In genomic region chr12:59084758-59085383, GRCh38 we compare ENCODE assay signal across 10 cellular contexts.
DNase-seq lines count a peak whose midpoint lies in the region; TF ChIP-seq lines count a peak whose summit lies in the region.
"Had no signal": no experiment of that assay in that cellular context is flagged by ENCODE, and none has a peak within 500 bp of the region (broad histone marks: within the 10 kb centered on the region; RNA-seq: fewer than 3 reads in every experiment).

No MANE protein-coding gene starts in this region.

- WGBS in ectodermal cell, 2 experiments, result 25 to 35% methylated on average over 11 of the region's 11 CpGs

- DNase-seq in AG09309 (ENCODE audit: low read depth) (peak; percentile 44), NCI-H146 treated with DMSO at 0.1 percent for 48 hours (lab: John Stamatoyannopoulos, UW; ENCODE audit: unreplicated experiment) (peak; percentile 90), nephron progenitor cell (peak; percentile 70), Karpas-422 (no peak), SKM-1 treated with dmso at 0.1 percent for 144 hours (lab: John Stamatoyannopoulos, UW; ENCODE audit: unreplicated experiment) (no peak), HAP-1 (ENCODE audit: low spot score in 2 of 2) (no peak), DMS79 treated with DMSO at 0.1 percent for 48 hours (lab: John Stamatoyannopoulos, UW) (no peak)
- DNase-seq: naive B cell had no signal

- H3K9me2 ChIP-seq in Karpas-422 (replicated peaks; ENCODE audit: insufficient read depth, low read length), result no peaks in the 10 kb centered on the region

- no peaks in the 10 kb centered on the region for H3K9me3 ChIP-seq in ectodermal cell (ENCODE audit: control insufficient read depth, low read length)
- no peaks in the 10 kb centered on the region for H3K9me3 ChIP-seq in Karpas-422 (ENCODE audit: low read length)
- no peaks in the 10 kb centered on the region for H3K9me3 ChIP-seq in HAP-1

- H3K4me3 Mint-ChIP-seq in nephron progenitor cell, result peak overlapping the region; percentile 71
- H3K4me3 Mint-ChIP-seq: naive B cell; T-helper 1 cell treated with Interleukin-12 subunit alpha and Interleukin-12 subunit beta and Interleukin-4 antibody, amounts not matched to agents 30 μg/mL and 1 μg/mL, for 36 hours had no signal

- TF ChIP-seq CTCF in AG09309 (IDR thresholded peaks at IDR 0.05; ENCODE audit: control insufficient read depth, insufficient read depth, low read depth, low read length, missing control alignments) (peak; percentile 8), nephron progenitor cell (IDR thresholded peaks at IDR 0.05) (no peak)

- H3K9ac ChIP-seq in Karpas-422 (ENCODE audit: low read length), result no peak overlapping the region

- H3K4me2 ChIP-seq in Karpas-422 (ENCODE audit: low read depth, low read length, poor library complexity, severe bottlenecking), result no peak overlapping the region

- H3K27me3 ChIP-seq in ectodermal cell (ENCODE audit: control insufficient read depth, insufficient read depth, low read length, poor library complexity, severe bottlenecking) (no peaks in the 10 kb centered on the region), Karpas-422 (ENCODE audit: low read length) (no peaks in the 10 kb centered on the region), HAP-1 (ENCODE audit: low read depth) (no peaks in the 10 kb centered on the region)

- peaks cover 32% of the 10 kb centered on the region for H3K4me1 ChIP-seq in ectodermal cell (ENCODE audit: control insufficient read depth, insufficient read depth, low read length)
- H3K4me1 ChIP-seq in Karpas-422 (ENCODE audit: low read length), result no peaks in the 10 kb centered on the region
- no peaks in the 10 kb centered on the region; the same call in 1 of the 2 replicates for H3K4me1 ChIP-seq in HAP-1

- peaks cover 82% of the 10 kb centered on the region for H3K4me1 Mint-ChIP-seq in nephron progenitor cell
- H3K4me1 Mint-ChIP-seq: naive B cell had no signal

- no peaks in the 10 kb centered on the region for H3K79me2 ChIP-seq in Karpas-422 (ENCODE audit: low read length)

- H3K27ac ChIP-seq in ectodermal cell (ENCODE audit: insufficient read depth, low read depth, low read length, poor library complexity, severe bottlenecking) (peak overlapping the region; percentile 71), Karpas-422 (ENCODE audit: low read length) (no peak overlapping the region)

- no peaks in the 10 kb centered on the region for H3K36me3 Mint-ChIP-seq in nephron progenitor cell (ENCODE audit: low read depth)
- H3K36me3 Mint-ChIP-seq: naive B cell had no signal

- in situ Hi-C loops in HAP-1 (cut with MboI; ENCODE audit: low sequenced_read_pairs), result no loop called here

- no peaks in the 10 kb centered on the region for H4K20me1 ChIP-seq in Karpas-422 (ENCODE audit: insufficient read depth, low read depth, low read length)

- H3K9me3 Mint-ChIP-seq in nephron progenitor cell, result no peaks in the 10 kb centered on the region
- H3K9me3 Mint-ChIP-seq: T-helper 1 cell treated with Interleukin-12 subunit alpha and Interleukin-12 subunit beta and Interleukin-4 antibody, amounts not matched to agents 30 μg/mL and 1 μg/mL, for 36 hours had no signal

- no peak overlapping the region for H2AFZ ChIP-seq in Karpas-422 (ENCODE audit: low read length)

- H3K36me3 ChIP-seq in ectodermal cell (ENCODE audit: control insufficient read depth, insufficient read depth, low read length) (no peaks in the 10 kb centered on the region), Karpas-422 (ENCODE audit: insufficient read depth, low read length) (no peaks in the 10 kb centered on the region), HAP-1 (replicated peaks) (no peaks in the 10 kb centered on the region)

- H3K4me3 ChIP-seq in AG09309 (ENCODE audit: control insufficient read depth, low read depth, low read length) (no peak overlapping the region), ectodermal cell (ENCODE audit: insufficient read depth, low read depth, low read length) (no peak overlapping the region), Karpas-422 (ENCODE audit: low read length) (no peak overlapping the region), HAP-1 (no peak overlapping the region)

- H3K27ac Mint-ChIP-seq in nephron progenitor cell, result peak overlapping the region; percentile 99
- H3K27ac Mint-ChIP-seq: naive B cell; T-helper 1 cell treated with Interleukin-12 subunit alpha and Interleukin-12 subunit beta and Interleukin-4 antibody, amounts not matched to agents 30 μg/mL and 1 μg/mL, for 36 hours had no signal

- H3K27me3 Mint-ChIP-seq in nephron progenitor cell (ENCODE audit: low read depth, poor library complexity), result no peaks in the 10 kb centered on the region

Comparison
In these comparisons a context has a peak if more than half of its experiments do, and no peak if none do; other contexts are left out.
1. DNase-seq: peak in AG09309 (single experiment), NCI-H146 treated with DMSO at 0.1 percent for 48 hours (single experiment) and nephron progenitor cell (single experiment); none in Karpas-422 (single experiment), SKM-1 treated with dmso at 0.1 percent for 144 hours (single experiment), HAP-1 (0 of 2) and DMS79 treated with DMSO at 0.1 percent for 48 hours (single experiment).